In the genomic region with DNA sequence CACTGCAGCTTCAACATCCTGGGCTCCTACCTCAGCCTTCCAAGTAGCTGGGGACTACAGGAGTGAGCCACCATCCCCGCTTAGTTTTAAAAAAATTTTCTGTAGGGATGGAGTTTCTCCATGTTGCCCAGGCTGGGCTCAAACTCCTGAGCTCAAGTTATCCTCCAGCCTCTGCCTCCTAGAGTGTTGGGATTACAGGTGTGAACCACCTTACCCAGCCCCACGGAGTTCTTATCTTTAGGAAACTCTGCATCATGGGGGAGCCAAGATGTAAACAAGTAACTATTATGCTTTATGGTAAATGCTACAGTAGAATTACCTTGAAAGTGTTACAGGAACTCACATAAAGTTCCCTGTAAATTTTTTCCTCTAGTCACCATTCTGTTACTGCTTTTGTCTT, we compare ENCODE assay signal across 26 cellular contexts.
"Had no signal": no experiment of that assay in that cellular context is flagged by ENCODE, and none has a peak within 500 bp of the region (broad histone marks: within the 10 kb centered on the region; RNA-seq: fewer than 3 reads in every experiment).

No MANE protein-coding gene starts in this region.

- H3K4me2 ChIP-seq: neural progenitor cell had no signal

- H3K4me3 ChIP-seq: dorsolateral prefrontal cortex, gastrocnemius medialis, lung, neural progenitor cell, right lobe of liver, thoracic aorta, tibial nerve, upper lobe of left lung had no signal

- H3K27ac Mint-ChIP-seq: memory B cell; naive thymus-derived CD4-positive, alpha-beta T cell; nephron; neural progenitor cell; progenitor cell of endocrine pancreas; stimulated activated naive B cell treated with anti-CD40 and anti-IgM and Interleukin-4, amounts not matched to agents 10 μg/mL and 1 μg/mL and 100 μg/mL, for 72 hours; stimulated activated naive CD8-positive, alpha-beta T cell treated with anti-CD3 and anti-CD28 coated beads, Interleukin-15, Interleukin-2, amounts not matched to agents 100 ng/mL and 50 ng/mL, for 24 hours had no signal

- H3K4me3 Mint-ChIP-seq: memory B cell; naive thymus-derived CD4-positive, alpha-beta T cell; nephron; neural progenitor cell; stimulated activated naive B cell treated with anti-CD40 and anti-IgM and Interleukin-4, amounts not matched to agents 10 μg/mL and 1 μg/mL and 100 μg/mL, for 72 hours; stimulated activated naive CD8-positive, alpha-beta T cell treated with anti-CD3 and anti-CD28 coated beads, Interleukin-15, Interleukin-2, amounts not matched to agents 100 ng/mL and 50 ng/mL, for 24 hours had no signal

- H3K36me3 ChIP-seq: gastrocnemius medialis, neural progenitor cell, right lobe of liver, thoracic aorta, tibial nerve, upper lobe of left lung had no signal

- H3K27me3 ChIP-seq: dorsolateral prefrontal cortex, gastrocnemius medialis, neural progenitor cell, right lobe of liver, tibial nerve, upper lobe of left lung had no signal

- DNase-seq: cortex of kidney; dorsolateral prefrontal cortex; effector CD4-positive, alpha-beta T cell; foreskin fibroblast; gastrocnemius medialis; head of caudate nucleus; midbrain; naive thymus-derived CD4-positive, alpha-beta T cell; right lobe of liver; small intestine; stimulated activated CD4-positive, alpha-beta T cell treated with anti-CD3 and anti-CD28 coated beads, Interleukin-15, amount 100 ng/mL, for 24 hours; stimulated activated CD4-positive, alpha-beta T cell treated with anti-CD3 and anti-CD28 coated beads, Interleukin-2, amount 100 ng/mL, for 48 hours; stimulated activated naive B cell treated with anti-CD40 and anti-IgM and Interleukin-4, amounts not matched to agents 10 μg/mL and 1 μg/mL and 100 μg/mL, for 72 hours; upper lobe of left lung had no signal

- H3K4me1 ChIP-seq: neural progenitor cell, parathyroid adenoma had no signal

- H3K9me3 Mint-ChIP-seq: memory B cell; naive thymus-derived CD4-positive, alpha-beta T cell; nephron; neural progenitor cell; stimulated activated naive B cell treated with anti-CD40 and anti-IgM and Interleukin-4, amounts not matched to agents 10 μg/mL and 1 μg/mL and 100 μg/mL, for 72 hours; stimulated activated naive CD8-positive, alpha-beta T cell treated with anti-CD3 and anti-CD28 coated beads, Interleukin-15, Interleukin-2, amounts not matched to agents 100 ng/mL and 50 ng/mL, for 24 hours had no signal

- ATAC-seq: esophagus mucosa; gastrocnemius medialis; left lobe of liver; naive thymus-derived CD4-positive, alpha-beta T cell; right lobe of liver; stimulated activated naive B cell treated with anti-CD40 and anti-IgM and Interleukin-4, amounts not matched to agents 10 μg/mL and 1 μg/mL and 100 μg/mL, for 72 hours had no signal

- H3K27me3 Mint-ChIP-seq: memory B cell; naive thymus-derived CD4-positive, alpha-beta T cell; progenitor cell of endocrine pancreas; stimulated activated naive B cell treated with anti-CD40 and anti-IgM and Interleukin-4, amounts not matched to agents 10 μg/mL and 1 μg/mL and 100 μg/mL, for 72 hours; stimulated activated naive CD8-positive, alpha-beta T cell treated with anti-CD3 and anti-CD28 coated beads, Interleukin-15, Interleukin-2, amounts not matched to agents 100 ng/mL and 50 ng/mL, for 24 hours had no signal

- H3K27ac ChIP-seq: dorsolateral prefrontal cortex, epithelial cell of prostate, neural progenitor cell, parathyroid adenoma, right lobe of liver, thoracic aorta, tibial nerve, upper lobe of left lung had no signal

- H3K9ac ChIP-seq: neural progenitor cell, parathyroid adenoma had no signal

- H3K9me3 ChIP-seq: gastrocnemius medialis, right lobe of liver, thoracic aorta, tibial nerve, upper lobe of left lung had no signal

- H2AFZ ChIP-seq: neural progenitor cell, parathyroid adenoma had no signal

- H3K36me3 Mint-ChIP-seq: neural progenitor cell had no signal
